In the genomic region with DNA sequence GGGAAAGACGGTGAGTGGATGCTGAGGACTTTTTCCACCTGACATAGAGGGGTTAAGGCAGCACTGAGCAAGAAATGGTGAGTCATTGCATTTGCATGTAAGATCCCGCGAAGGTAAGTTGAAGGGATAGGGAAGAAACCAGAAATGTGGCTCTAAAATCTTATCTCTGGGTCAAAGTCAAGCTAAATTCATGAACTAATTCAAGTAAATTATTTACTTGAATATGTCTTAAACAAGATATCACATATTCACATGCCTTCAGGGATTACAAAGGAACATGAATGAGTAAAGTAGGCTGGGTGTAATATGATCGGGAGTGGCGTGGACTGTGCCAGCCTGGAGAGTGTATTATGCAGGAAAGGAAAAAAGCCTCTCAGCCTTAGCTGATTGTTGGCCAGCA, we compare ENCODE assay signal across 14 cellular contexts.
DNase-seq lines count a peak whose midpoint lies in the region; ATAC-seq, FAIRE-seq and TF ChIP-seq lines count a peak whose summit lies in the region.
"Had no signal": no experiment of that assay in that cellular context is flagged by ENCODE, and none has a peak within 500 bp of the region (broad histone marks: within the 10 kb centered on the region; RNA-seq: fewer than 3 reads in every experiment).

No MANE protein-coding gene starts in this region.

- intact Hi-C loops in kidney (cut with DNase I), result no loop called here

- H3K9me3 ChIP-seq in HUES48 (ENCODE audit: control insufficient read depth, insufficient read depth, low read length) (no peaks in the 10 kb centered on the region), kidney (ENCODE audit: control insufficient read depth in 1 of 2, low read length in 2 of 2) (no peaks in the 10 kb centered on the region), smooth muscle cell (replicated peaks; ENCODE audit: low read depth) (no peaks in the 10 kb centered on the region)
- H3K9me3 ChIP-seq: spleen, thoracic aorta had no signal

- peaks cover 10% of the 10 kb centered on the region; the same call in 1 of the 2 replicates for H3K9me3 Mint-ChIP-seq in WTC11
- H3K9me3 Mint-ChIP-seq: CD4-positive, CD25-positive, alpha-beta regulatory T cell had no signal

- 30% methylated on average over 5 of the region's 5 CpGs for WGBS in smooth muscle cell (ENCODE audit: low lambda C conversion rate)

- H4K20me1 ChIP-seq in smooth muscle cell (ENCODE audit: low read depth), result no peaks in the 10 kb centered on the region

- DNase-seq in WTC11 (ENCODE audit: low spot score) (no peak), kidney (no peak), smooth muscle cell (lab: John Stamatoyannopoulos, UW; ENCODE audit: unreplicated experiment) (no peak), D341Med (ENCODE audit: low spot score) (no peak)
- no peak for DNase-seq in stimulated activated CD4-positive, alpha-beta T cell treated with anti-CD3 and anti-CD28 coated beads, Interleukin-12 subunit alpha, Interleukin-12 subunit beta, amount 100 ng/mL, for 4 hours
- DNase-seq: CD4-positive, CD25-positive, alpha-beta regulatory T cell; spleen had no signal

- ATAC-seq in WTC11 (no peak), HG02852 (IDR thresholded peaks at IDR 0.05; ENCODE audit: unreplicated experiment) (no peak), HG02885 (IDR thresholded peaks at IDR 0.05; ENCODE audit: poor library complexity, unreplicated experiment) (no peak)
- ATAC-seq: Right ventricle myocardium inferior had no signal

- POLR2A ChIA-PET in WTC11 (lab: Charles Lee), result no interaction called here

- H2AFZ ChIP-seq in smooth muscle cell (ENCODE audit: low read depth), result no peak overlapping the region

- H3K27me3 ChIP-seq in HUES48 (ENCODE audit: control insufficient read depth, insufficient read depth, low read length), result no peaks in the 10 kb centered on the region
- H3K27me3 ChIP-seq in smooth muscle cell (ENCODE audit: low read depth), result no peaks in the 10 kb centered on the region
- H3K27me3 ChIP-seq: spleen had no signal

- H3K36me3 Mint-ChIP-seq in WTC11, result 0 out of 2 replicates have a peak, but pooled peaks cover 2% of the 10 kb centered on the region
- H3K36me3 Mint-ChIP-seq: CD4-positive, CD25-positive, alpha-beta regulatory T cell had no signal

- H3K27ac ChIP-seq in HUES48 (ENCODE audit: low read depth, low read length) (peak overlapping the region; percentile 92), kidney (ENCODE audit: low read depth in 2 of 2, low read length in 2 of 2) (peak overlapping the region in 1 of 2 donors; percentile 38), smooth muscle cell (ENCODE audit: low read depth) (peak overlapping the region; percentile 40)
- H3K27ac ChIP-seq: thoracic aorta had no signal

- peak overlapping the region; percentile 39 for H3K27ac Mint-ChIP-seq in WTC11
- H3K27ac Mint-ChIP-seq: activated naive CD8-positive, alpha-beta T cell; CD4-positive, CD25-positive, alpha-beta regulatory T cell had no signal

- no peak overlapping the region for H3K4me3 Mint-ChIP-seq in WTC11
- H3K4me3 Mint-ChIP-seq: activated naive CD8-positive, alpha-beta T cell; CD4-positive, CD25-positive, alpha-beta regulatory T cell had no signal

- H3K27me3 Mint-ChIP-seq in WTC11 (ENCODE audit: low read depth), result no peaks in the 10 kb centered on the region

- H3K4me3 ChIP-seq in HUES48 (ENCODE audit: low read depth, low read length) (no peak overlapping the region), kidney (ENCODE audit: low read length in 2 of 2) (peak overlapping the region in 1 of 2 donors; percentile 15), smooth muscle cell (peak overlapping the region; percentile 24)
- H3K4me3 ChIP-seq: spleen, thoracic aorta had no signal

- no peaks in the 10 kb centered on the region for H3F3A ChIP-seq in smooth muscle cell (ENCODE audit: low read depth)

- FAIRE-seq in kidney (lab: Jason Lieb, UNC), result peak; percentile 51
- FAIRE-seq: islet of Langerhans had no signal

- H3K4me1 ChIP-seq in HUES48 (ENCODE audit: control insufficient read depth, insufficient read depth, low read length) (peaks cover 66% of the 10 kb centered on the region), kidney (ENCODE audit: control insufficient read depth in 1 of 2, insufficient read depth in 1 of 2, low read depth in 1 of 2, low read length in 2 of 2) (peaks cover 30 to 60% of the 10 kb centered on the region in 2 donors), smooth muscle cell (ENCODE audit: low read depth) (peaks cover 34% of the 10 kb centered on the region)

- H3K4me1 Mint-ChIP-seq in WTC11, result peaks cover 81% of the 10 kb centered on the region

- CTCF ChIA-PET in WTC11 (lab: Charles Lee), result no interaction called here

- H3K9ac ChIP-seq in HUES48 (ENCODE audit: low read depth, low read length) (no peak overlapping the region), kidney (ENCODE audit: low read length in 2 of 2) (no peak overlapping the region), smooth muscle cell (ENCODE audit: low read depth) (no peak overlapping the region)

- TF ChIP-seq CTCF in WTC11 (IDR thresholded peaks at IDR 0.05) (no peak), kidney (IDR thresholded peaks at IDR 0.05; ENCODE audit: borderline replicate concordance, extremely low read depth, insufficient read depth) (no peak), smooth muscle cell (IDR thresholded peaks at IDR 0.05; ENCODE audit: borderline replicate concordance, insufficient read depth, poor library complexity, severe bottlenecking) (no peak)

- H3K79me2 ChIP-seq in smooth muscle cell (ENCODE audit: low read depth), result no peaks in the 10 kb centered on the region

- H3K36me3 ChIP-seq in HUES48 (ENCODE audit: control insufficient read depth, insufficient read depth, low read length), result no peaks in the 10 kb centered on the region
- no peaks in the 10 kb centered on the region for H3K36me3 ChIP-seq in kidney (ENCODE audit: control insufficient read depth in 1 of 2, insufficient read depth in 2 of 2, low read length in 2 of 2)
- H3K36me3 ChIP-seq in smooth muscle cell (ENCODE audit: low read depth), result no peaks in the 10 kb centered on the region
- H3K36me3 ChIP-seq: spleen, thoracic aorta had no signal

- peak overlapping the region; percentile 45 for H3K4me2 ChIP-seq in smooth muscle cell

TF ChIP-seq in WTC11, 78 proteins besides CTCF, POLR2A, EP300 and RAD21 (continues in another document):
- no peak for TF ChIP-seq TCF7 (CRISPR knock-in tag; IDR thresholded peaks at IDR 0.05; ENCODE audit: low read depth)
- TF ChIP-seq ZNF396 (CRISPR knock-in tag; IDR thresholded peaks at IDR 0.05; ENCODE audit: borderline replicate concordance), result no peak
- TF ChIP-seq ZNF121 (CRISPR knock-in tag; IDR thresholded peaks at IDR 0.05), result no peak
- no peak for TF ChIP-seq TEAD4 (CRISPR knock-in tag; IDR thresholded peaks at IDR 0.05)
- TF ChIP-seq TEAD1 (CRISPR knock-in tag; IDR thresholded peaks at IDR 0.05), result no peak
- TF ChIP-seq, protein P1, sequence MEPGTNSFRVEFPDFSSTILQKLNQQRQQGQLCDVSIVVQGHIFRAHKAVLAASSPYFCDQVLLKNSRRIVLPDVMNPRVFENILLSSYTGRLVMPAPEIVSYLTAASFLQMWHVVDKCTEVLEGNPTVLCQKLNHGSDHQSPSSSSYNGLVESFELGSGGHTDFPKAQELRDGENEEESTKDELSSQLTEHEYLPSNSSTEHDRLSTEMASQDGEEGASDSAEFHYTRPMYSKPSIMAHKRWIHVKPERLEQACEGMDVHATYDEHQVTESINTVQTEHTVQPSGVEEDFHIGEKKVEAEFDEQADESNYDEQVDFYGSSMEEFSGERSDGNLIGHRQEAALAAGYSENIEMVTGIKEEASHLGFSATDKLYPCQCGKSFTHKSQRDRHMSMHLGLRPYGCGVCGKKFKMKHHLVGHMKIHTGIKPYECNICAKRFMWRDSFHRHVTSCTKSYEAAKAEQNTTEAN (CRISPR knock-in tag; IDR thresholded peaks at IDR 0.05), result no peak
- no peak for TF ChIP-seq NFYB (CRISPR knock-in tag; conservative IDR thresholded peaks at IDR 0.05; ENCODE audit: low read depth)
- no peak for TF ChIP-seq NFATC4 (CRISPR knock-in tag; IDR thresholded peaks at IDR 0.05)
- TF ChIP-seq, protein P2, sequence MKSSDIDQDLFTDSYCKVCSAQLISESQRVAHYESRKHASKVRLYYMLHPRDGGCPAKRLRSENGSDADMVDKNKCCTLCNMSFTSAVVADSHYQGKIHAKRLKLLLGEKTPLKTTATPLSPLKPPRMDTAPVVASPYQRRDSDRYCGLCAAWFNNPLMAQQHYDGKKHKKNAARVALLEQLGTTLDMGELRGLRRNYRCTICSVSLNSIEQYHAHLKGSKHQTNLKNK (CRISPR knock-in tag; IDR thresholded peaks at IDR 0.05), result no peak
- TF ChIP-seq ETV6 (CRISPR knock-in tag; IDR thresholded peaks at IDR 0.05), result no peak
- TF ChIP-seq FOXP1 (CRISPR knock-in tag; IDR thresholded peaks at IDR 0.05; ENCODE audit: borderline replicate concordance), result no peak
- TF ChIP-seq, protein P3, sequence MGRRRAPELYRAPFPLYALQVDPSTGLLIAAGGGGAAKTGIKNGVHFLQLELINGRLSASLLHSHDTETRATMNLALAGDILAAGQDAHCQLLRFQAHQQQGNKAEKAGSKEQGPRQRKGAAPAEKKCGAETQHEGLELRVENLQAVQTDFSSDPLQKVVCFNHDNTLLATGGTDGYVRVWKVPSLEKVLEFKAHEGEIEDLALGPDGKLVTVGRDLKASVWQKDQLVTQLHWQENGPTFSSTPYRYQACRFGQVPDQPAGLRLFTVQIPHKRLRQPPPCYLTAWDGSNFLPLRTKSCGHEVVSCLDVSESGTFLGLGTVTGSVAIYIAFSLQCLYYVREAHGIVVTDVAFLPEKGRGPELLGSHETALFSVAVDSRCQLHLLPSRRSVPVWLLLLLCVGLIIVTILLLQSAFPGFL (CRISPR knock-in tag; IDR thresholded peaks at IDR 0.05; ENCODE audit: borderline replicate concordance), result no peak
- TF ChIP-seq, protein P4, sequence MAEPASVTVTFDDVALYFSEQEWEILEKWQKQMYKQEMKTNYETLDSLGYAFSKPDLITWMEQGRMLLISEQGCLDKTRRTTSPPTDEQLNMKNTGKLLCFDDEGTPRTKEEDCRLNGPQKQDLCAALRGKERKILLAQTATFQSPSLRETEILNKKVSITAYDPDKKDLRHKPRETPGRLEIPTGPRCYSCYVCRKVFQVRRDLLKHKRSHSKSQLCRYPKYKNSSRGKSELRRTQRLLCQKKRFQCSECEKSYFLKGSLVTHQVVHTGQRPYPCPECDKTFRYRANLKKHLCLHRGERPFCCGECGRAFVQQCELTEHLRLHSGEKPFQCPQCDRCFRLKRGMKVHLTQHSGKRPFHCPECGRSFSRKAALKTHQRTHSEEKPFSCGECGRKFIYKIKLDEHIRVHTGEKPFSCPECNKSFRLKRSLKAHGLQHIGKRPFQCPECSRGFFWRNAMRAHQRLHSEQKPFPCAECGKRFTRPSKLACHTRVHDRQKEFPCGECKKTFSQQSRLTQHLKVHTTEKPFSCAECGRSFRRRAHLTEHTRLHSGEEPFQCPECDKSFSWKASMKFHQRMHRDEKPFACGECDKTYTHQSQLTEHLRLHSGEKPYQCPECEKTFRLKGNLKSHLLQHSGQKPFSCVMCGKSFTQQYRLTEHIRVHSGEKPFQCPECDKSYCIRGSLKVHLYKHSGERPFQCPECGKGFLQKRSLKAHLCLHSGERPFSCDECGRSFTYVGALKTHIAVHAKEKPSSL (CRISPR knock-in tag; conservative IDR thresholded peaks at IDR 0.05), result no peak
- TF ChIP-seq ZNF232 (CRISPR knock-in tag; IDR thresholded peaks at IDR 0.05), result no peak
